1 cellular context compared by ENCODE assay signal in the genomic region with DNA sequence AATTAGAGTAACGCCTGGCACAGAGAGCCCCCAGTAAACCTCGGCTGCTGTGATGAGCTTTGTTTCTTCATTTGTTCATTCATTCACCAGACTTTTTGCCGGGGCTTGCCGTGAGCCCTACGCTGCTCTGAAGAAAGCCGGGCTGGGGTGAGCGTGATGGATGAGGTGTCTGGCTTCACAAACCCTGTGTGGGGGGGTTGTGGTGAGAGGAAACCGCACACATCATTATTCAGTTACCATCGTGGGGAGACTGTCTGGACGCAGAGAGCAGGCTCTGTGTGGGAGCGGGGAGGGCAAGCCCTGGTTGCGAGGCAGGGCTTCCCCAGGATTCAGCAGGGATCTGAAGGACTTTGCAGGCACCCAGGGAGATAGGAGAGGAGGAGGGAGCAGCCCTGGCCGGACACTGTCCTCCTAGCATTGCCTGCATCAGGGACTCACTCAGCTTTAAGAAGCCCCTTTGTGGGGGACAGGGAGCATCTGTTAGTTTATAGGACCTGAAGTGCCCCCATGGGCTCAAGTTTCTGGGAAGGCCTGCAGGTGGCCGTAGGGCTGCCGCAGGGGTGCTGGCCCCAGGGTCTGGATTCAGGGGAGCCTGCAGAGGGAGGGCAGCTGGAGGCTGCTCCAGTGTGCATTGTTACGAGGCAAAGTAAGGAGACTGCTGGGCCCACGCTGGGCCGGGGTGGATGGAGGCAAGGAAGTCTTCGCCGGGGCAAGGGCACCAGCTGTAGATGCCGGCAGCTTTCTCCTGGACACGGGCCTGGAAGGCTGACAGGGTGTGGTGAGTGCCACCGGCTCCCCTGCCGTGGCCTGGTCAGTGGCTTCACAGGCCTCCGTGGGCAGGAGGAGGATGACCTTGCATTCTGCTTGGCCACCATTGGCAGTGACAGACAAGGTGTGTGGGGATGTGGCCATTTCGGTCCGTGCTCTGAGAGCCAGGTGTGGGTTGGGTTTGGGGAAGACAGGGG.
TF ChIP-seq lines count a peak whose summit lies in the region.

No MANE protein-coding gene starts in this region.

TF ChIP-seq in GM12878, 131 proteins besides CTCF, POLR2A, EP300 and RAD21 (continued from another document and continues in another):
- TF ChIP-seq E4F1 (IDR thresholded peaks at IDR 0.05; ENCODE audit: borderline replicate concordance, partially characterized antibody) = no peak
- no peak for TF ChIP-seq JUND (IDR thresholded peaks at IDR 0.05; ENCODE audit: low read depth, low read length)
- TF ChIP-seq CHD4 (IDR thresholded peaks at IDR 0.05) = no peak
- TF ChIP-seq DPF2 (IDR thresholded peaks at IDR 0.05) = peak; percentile 21; the same call in 1 of the 2 replicates
- no peak for TF ChIP-seq RCOR1 (conservative IDR thresholded peaks at IDR 0.05; ENCODE audit: low read depth, low read length)
- TF ChIP-seq IKZF1 (conservative IDR thresholded peaks at IDR 0.05) = peak; percentile 69
- no peak for TF ChIP-seq PAX8 (IDR thresholded peaks at IDR 0.05)
- peak; percentile 56 for TF ChIP-seq EED (IDR thresholded peaks at IDR 0.05; ENCODE audit: low read depth)
- TF ChIP-seq, protein P1, sequence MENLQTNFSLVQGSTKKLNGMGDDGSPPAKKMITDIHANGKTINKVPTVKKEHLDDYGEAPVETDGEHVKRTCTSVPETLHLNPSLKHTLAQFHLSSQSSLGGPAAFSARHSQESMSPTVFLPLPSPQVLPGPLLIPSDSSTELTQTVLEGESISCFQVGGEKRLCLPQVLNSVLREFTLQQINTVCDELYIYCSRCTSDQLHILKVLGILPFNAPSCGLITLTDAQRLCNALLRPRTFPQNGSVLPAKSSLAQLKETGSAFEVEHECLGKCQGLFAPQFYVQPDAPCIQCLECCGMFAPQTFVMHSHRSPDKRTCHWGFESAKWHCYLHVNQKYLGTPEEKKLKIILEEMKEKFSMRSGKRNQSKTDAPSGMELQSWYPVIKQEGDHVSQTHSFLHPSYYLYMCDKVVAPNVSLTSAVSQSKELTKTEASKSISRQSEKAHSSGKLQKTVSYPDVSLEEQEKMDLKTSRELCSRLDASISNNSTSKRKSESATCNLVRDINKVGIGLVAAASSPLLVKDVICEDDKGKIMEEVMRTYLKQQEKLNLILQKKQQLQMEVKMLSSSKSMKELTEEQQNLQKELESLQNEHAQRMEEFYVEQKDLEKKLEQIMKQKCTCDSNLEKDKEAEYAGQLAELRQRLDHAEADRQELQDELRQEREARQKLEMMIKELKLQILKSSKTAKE (IDR thresholded peaks at IDR 0.05; ENCODE audit: low read depth, poor library complexity, severe bottlenecking) = peak; percentile 49
- TF ChIP-seq REST (IDR thresholded peaks at IDR 0.05; ENCODE audit: low read depth, low read length) = no peak
- peak; percentile 55; the same call in 1 of the 2 replicates for TF ChIP-seq ZBED1 (IDR thresholded peaks at IDR 0.05; ENCODE audit: borderline replicate concordance)
- no peak for TF ChIP-seq IRF4 (IDR thresholded peaks at IDR 0.05; ENCODE audit: low read depth, low read length)
- TF ChIP-seq MTA2 (IDR thresholded peaks at IDR 0.05; ENCODE audit: low read depth) = peak; percentile 50; the same call in 1 of the 2 replicates
- TF ChIP-seq, protein P2, sequence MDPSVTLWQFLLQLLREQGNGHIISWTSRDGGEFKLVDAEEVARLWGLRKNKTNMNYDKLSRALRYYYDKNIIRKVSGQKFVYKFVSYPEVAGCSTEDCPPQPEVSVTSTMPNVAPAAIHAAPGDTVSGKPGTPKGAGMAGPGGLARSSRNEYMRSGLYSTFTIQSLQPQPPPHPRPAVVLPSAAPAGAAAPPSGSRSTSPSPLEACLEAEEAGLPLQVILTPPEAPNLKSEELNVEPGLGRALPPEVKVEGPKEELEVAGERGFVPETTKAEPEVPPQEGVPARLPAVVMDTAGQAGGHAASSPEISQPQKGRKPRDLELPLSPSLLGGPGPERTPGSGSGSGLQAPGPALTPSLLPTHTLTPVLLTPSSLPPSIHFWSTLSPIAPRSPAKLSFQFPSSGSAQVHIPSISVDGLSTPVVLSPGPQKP (IDR thresholded peaks at IDR 0.05; ENCODE audit: low read depth, low read length) = no peak
- TF ChIP-seq SRF (IDR thresholded peaks at IDR 0.05; ENCODE audit: low read depth in 2 of 2, low read length in 2 of 2) = no peak
- TF ChIP-seq PAX5 (IDR thresholded peaks at IDR 0.05; ENCODE audit: borderline replicate concordance, low read depth, low read length) = peak; percentile 29; the same call in 1 of the 2 replicates
- TF ChIP-seq BACH1 (IDR thresholded peaks at IDR 0.05; ENCODE audit: borderline replicate concordance) = no peak
- peak; percentile 43; the same call in 1 of the 2 replicates for TF ChIP-seq BCL11A (IDR thresholded peaks at IDR 0.05; ENCODE audit: low read depth, low read length)
- no peak for TF ChIP-seq STAT3 (IDR thresholded peaks at IDR 0.05; ENCODE audit: low read depth, low read length)
- no peak for TF ChIP-seq POLR2AphosphoS2 (IDR thresholded peaks at IDR 0.05; ENCODE audit: low read depth, low read length)
- TF ChIP-seq, protein P3, sequence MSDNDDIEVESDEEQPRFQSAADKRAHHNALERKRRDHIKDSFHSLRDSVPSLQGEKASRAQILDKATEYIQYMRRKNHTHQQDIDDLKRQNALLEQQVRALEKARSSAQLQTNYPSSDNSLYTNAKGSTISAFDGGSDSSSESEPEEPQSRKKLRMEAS (IDR thresholded peaks at IDR 0.05; ENCODE audit: low read depth, low read length) = no peak
- TF ChIP-seq, protein P4, sequence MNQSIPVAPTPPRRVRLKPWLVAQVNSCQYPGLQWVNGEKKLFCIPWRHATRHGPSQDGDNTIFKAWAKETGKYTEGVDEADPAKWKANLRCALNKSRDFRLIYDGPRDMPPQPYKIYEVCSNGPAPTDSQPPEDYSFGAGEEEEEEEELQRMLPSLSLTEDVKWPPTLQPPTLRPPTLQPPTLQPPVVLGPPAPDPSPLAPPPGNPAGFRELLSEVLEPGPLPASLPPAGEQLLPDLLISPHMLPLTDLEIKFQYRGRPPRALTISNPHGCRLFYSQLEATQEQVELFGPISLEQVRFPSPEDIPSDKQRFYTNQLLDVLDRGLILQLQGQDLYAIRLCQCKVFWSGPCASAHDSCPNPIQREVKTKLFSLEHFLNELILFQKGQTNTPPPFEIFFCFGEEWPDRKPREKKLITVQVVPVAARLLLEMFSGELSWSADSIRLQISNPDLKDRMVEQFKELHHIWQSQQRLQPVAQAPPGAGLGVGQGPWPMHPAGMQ (IDR thresholded peaks at IDR 0.05; ENCODE audit: borderline replicate concordance) = no peak
- no peak for TF ChIP-seq NRF1 (conservative IDR thresholded peaks at IDR 0.05; ENCODE audit: low read depth, low read length)
- no peak for TF ChIP-seq SMAD5 (IDR thresholded peaks at IDR 0.05; ENCODE audit: low read depth)
- TF ChIP-seq CBX3 (IDR thresholded peaks at IDR 0.05; ENCODE audit: borderline replicate concordance, low read depth) = no peak
- TF ChIP-seq ZNF274 (IDR thresholded peaks at IDR 0.05; ENCODE audit: insufficient read depth, insufficient read length) = no peak
- no peak for TF ChIP-seq NFYA (IDR thresholded peaks at IDR 0.05; ENCODE audit: borderline replicate concordance, low read depth, low read length)
- TF ChIP-seq SPI1 (IDR thresholded peaks at IDR 0.05; ENCODE audit: borderline replicate concordance, insufficient read depth, low read depth, low read length) = no peak
- TF ChIP-seq HCFC1 (IDR thresholded peaks at IDR 0.05; ENCODE audit: low read length) = no peak
- TF ChIP-seq CBFB (IDR thresholded peaks at IDR 0.05; ENCODE audit: low read depth) = peak; percentile 75
- no peak for TF ChIP-seq MTA3 (IDR thresholded peaks at IDR 0.05; ENCODE audit: borderline replicate concordance, low read length)
- 0 out of 4 replicates have a peak, but pooled peaks of 1 of the 2 experiments have one; percentile 14 for TF ChIP-seq ETV6 (conservative IDR thresholded peaks at IDR 0.05 in 1 of 2, IDR thresholded peaks at IDR 0.05 in 1 of 2; ENCODE audit: borderline replicate concordance in 1 of 2, low read depth in 1 of 2)
- TF ChIP-seq SREBF2 (IDR thresholded peaks at IDR 0.05; ENCODE audit: low read length) = no peak
- TF ChIP-seq IRF3 (IDR thresholded peaks at IDR 0.05) = no peak
- TF ChIP-seq IKZF2 (IDR thresholded peaks at IDR 0.05) = no peak; a peak in 1 of 4 replicates
- no peak for TF ChIP-seq TCF12 (IDR thresholded peaks at IDR 0.05; ENCODE audit: low read depth, low read length)
- TF ChIP-seq ZNF622 (IDR thresholded peaks at IDR 0.05) = no peak
- TF ChIP-seq, protein P5, sequence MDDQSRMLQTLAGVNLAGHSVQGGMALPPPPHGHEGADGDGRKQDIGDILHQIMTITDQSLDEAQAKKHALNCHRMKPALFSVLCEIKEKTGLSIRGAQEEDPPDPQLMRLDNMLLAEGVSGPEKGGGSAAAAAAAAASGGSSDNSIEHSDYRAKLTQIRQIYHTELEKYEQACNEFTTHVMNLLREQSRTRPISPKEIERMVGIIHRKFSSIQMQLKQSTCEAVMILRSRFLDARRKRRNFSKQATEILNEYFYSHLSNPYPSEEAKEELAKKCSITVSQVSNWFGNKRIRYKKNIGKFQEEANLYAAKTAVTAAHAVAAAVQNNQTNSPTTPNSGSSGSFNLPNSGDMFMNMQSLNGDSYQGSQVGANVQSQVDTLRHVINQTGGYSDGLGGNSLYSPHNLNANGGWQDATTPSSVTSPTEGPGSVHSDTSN (IDR thresholded peaks at IDR 0.05; ENCODE audit: insufficient replicate concordance, low read depth, low read length) = peak; percentile 87
- TF ChIP-seq CEBPZ (IDR thresholded peaks at IDR 0.05; ENCODE audit: low read depth, low read length) = no peak
